In the genomic region with DNA sequence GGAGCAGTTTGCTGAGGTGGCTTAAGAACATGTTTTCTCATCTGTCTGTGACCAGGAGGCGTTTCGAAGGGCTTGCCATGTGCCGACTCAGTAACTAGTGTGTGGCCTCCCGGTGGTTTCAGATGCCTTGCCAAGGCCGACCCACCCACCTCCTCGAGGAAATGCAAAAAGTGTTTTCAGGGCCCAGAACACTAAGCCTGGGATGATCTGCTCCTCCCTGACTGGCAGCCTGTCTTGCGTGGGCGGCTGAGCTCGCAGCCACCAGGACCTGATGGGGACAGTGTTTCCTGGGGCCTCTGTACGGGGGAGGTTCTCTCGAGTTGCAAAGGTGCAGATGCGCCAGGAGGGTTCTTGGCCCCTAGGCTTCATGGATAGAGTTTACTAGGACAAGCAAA, we compare ENCODE assay signal across 11 cellular contexts.
DNase-seq lines count a peak whose midpoint lies in the region; ATAC-seq and TF ChIP-seq lines count a peak whose summit lies in the region.
"Had no signal": no experiment of that assay in that cellular context is flagged by ENCODE, and none has a peak within 500 bp of the region (broad histone marks: within the 10 kb centered on the region; RNA-seq: fewer than 3 reads in every experiment).

No MANE protein-coding gene starts in this region.

- no peak for ATAC-seq in GM21390 (IDR thresholded peaks at IDR 0.05; ENCODE audit: unreplicated experiment)
- no peak for ATAC-seq in GM21367 (IDR thresholded peaks at IDR 0.05; ENCODE audit: unreplicated experiment)
- ATAC-seq: foreskin keratinocyte had no signal

- DNase-seq in AG10803 (ENCODE audit: low read depth) (peak; percentile 81), M059J (ENCODE audit: low read depth) (peak; percentile 23), fibroblast of lung (ENCODE audit: low read depth in 2 of 2) (peak; percentile 75 to 87), osteoblast (ENCODE audit: insufficient read length, low spot score, missing footprints) (peak; percentile 95), NCI-H748 (lab: John Stamatoyannopoulos, UW; ENCODE audit: unreplicated experiment) (no peak), amniotic stem cell (lab: John Stamatoyannopoulos, UW) (no peak)
- DNase-seq: CD4-positive, CD25-positive, alpha-beta regulatory T cell; foreskin keratinocyte had no signal

- H3K27me3 ChIP-seq in fibroblast of lung (ENCODE audit: control insufficient read depth, insufficient read depth, low read length) (no peaks in the 10 kb centered on the region), osteoblast (ENCODE audit: insufficient read depth, low read length) (no peaks in the 10 kb centered on the region)

- H4K20me1 ChIP-seq in fibroblast of lung (ENCODE audit: control insufficient read depth, extremely low read depth, insufficient read depth, low read length): no peaks in the 10 kb centered on the region
- H4K20me1 ChIP-seq in osteoblast (ENCODE audit: insufficient read depth, low read length): peaks cover 36% of the 10 kb centered on the region

- H3K4me1 ChIP-seq in fibroblast of lung (ENCODE audit: control insufficient read depth, extremely low read depth, insufficient read depth, low read length) (peaks cover 42% of the 10 kb centered on the region), osteoblast (ENCODE audit: insufficient read depth, low read length) (peaks cover 44% of the 10 kb centered on the region)
- H3K4me1 ChIP-seq: foreskin keratinocyte had no signal

- TF ChIP-seq CTCF in AG10803 (conservative IDR thresholded peaks at IDR 0.05; ENCODE audit: low read length) (no peak), fibroblast of lung (conservative IDR thresholded peaks at IDR 0.05 in 1 of 2, IDR thresholded peaks at IDR 0.05 in 1 of 2; ENCODE audit: low read depth in 1 of 2, low read length in 2 of 2) (no peak), osteoblast (IDR thresholded peaks at IDR 0.05; ENCODE audit: extremely low read depth, low read depth, low read length) (no peak)

- H3K4me3 ChIP-seq in AG10803 (ENCODE audit: low read length): peak overlapping the region; percentile 56
- H3K4me3 ChIP-seq in fibroblast of lung (replicated peaks in 1 of 4; ENCODE audit: control extremely low read depth in 1 of 4, insufficient read depth in 1 of 4, low read depth in 3 of 4, low read length in 4 of 4): peak overlapping the region; percentile 32 to 42 (median 34)
- peak overlapping the region; percentile 13 for H3K4me3 ChIP-seq in osteoblast (ENCODE audit: insufficient read depth, low read length)

- no peaks in the 10 kb centered on the region for H3K36me3 ChIP-seq in fibroblast of lung (ENCODE audit: control insufficient read depth, insufficient read depth, low read length)
- H3K36me3 ChIP-seq in osteoblast (ENCODE audit: insufficient read depth, low read length): no peaks in the 10 kb centered on the region

- H2AFZ ChIP-seq in fibroblast of lung (ENCODE audit: low read length): no peak overlapping the region
- H2AFZ ChIP-seq in osteoblast (ENCODE audit: low read length): no peak overlapping the region

- no peaks in the 10 kb centered on the region for H3K9me3 ChIP-seq in fibroblast of lung (ENCODE audit: control insufficient read depth, insufficient read depth, low read depth, low read length)
- no peaks in the 10 kb centered on the region for H3K9me3 ChIP-seq in osteoblast (ENCODE audit: low read depth, low read length)

- H3K27ac ChIP-seq in fibroblast of lung (ENCODE audit: insufficient read depth, low read length) (peak overlapping the region; percentile 85), osteoblast (ENCODE audit: low read depth, low read length) (peak overlapping the region; percentile 81)
- H3K27ac ChIP-seq: foreskin keratinocyte, VCaP had no signal

- H3K4me2 ChIP-seq in fibroblast of lung (ENCODE audit: extremely low read depth, insufficient read depth, low read length) (peak overlapping the region; percentile 88), osteoblast (ENCODE audit: insufficient read depth, low read length) (peak overlapping the region; percentile 49)

- H3K79me2 ChIP-seq in fibroblast of lung (ENCODE audit: control insufficient read depth, insufficient read depth, low read length) (peaks cover 17% of the 10 kb centered on the region), osteoblast (ENCODE audit: insufficient read depth, low read length) (peaks cover 49% of the 10 kb centered on the region)

- peak overlapping the region; percentile 68 for H3K9ac ChIP-seq in fibroblast of lung (ENCODE audit: insufficient read depth, low read length)

Comparison
In these comparisons a context has a peak if more than half of its experiments do, and no peak if none do; other contexts are left out.
1. DNase-seq: peak in AG10803 (single experiment), M059J (single experiment), fibroblast of lung (2 of 2) and osteoblast (single experiment); none in NCI-H748 (single experiment) and amniotic stem cell (single experiment).
2. Peak in every context shown above with its lines, with median percentiles within 50 percentile points of each other: H3K4me3 ChIP-seq.